ENCODE assay signal across 9 cellular contexts in genomic region chr3:183295211-183295610, GRCh38. TPM values are rescaled to one million over a fixed set of nuclear protein-coding genes. Genes with fewer than 3 reads are reported as not detected.
DNase-seq lines count a peak whose midpoint lies in the region; ATAC-seq and TF ChIP-seq lines count a peak whose summit lies in the region.
"Had no signal": no experiment of that assay in that cellular context is flagged by ENCODE, and none has a peak within 500 bp of the region (broad histone marks: within the 10 kb centered on the region; RNA-seq: fewer than 3 reads in every experiment).

No MANE protein-coding gene starts in this region.

- DNase-seq in H4 (ENCODE audit: low spot score) (peak; percentile 82), RPMI7951 (ENCODE audit: low read depth) (peak; percentile 79), fibroblast of gingiva (ENCODE audit: low read depth) (peak; percentile 93), sciatic nerve (ENCODE audit: low spot score) (no peak), GM10248 (ENCODE audit: extremely low spot score) (no peak)
- no peak for DNase-seq in stimulated activated CD4-positive, alpha-beta T cell treated with anti-CD3 and anti-CD28 coated beads, Interleukin-12 subunit alpha, Interleukin-12 subunit beta, amount 100 ng/mL, for 4 hours
- DNase-seq: activated CD4-positive, alpha-beta T cell treated with anti-CD3 and anti-CD28 coated beads, Interleukin-2, amount 10 ng/mL, durations not matched to agents 7 days and 5 days had no signal

- no peak for TF ChIP-seq CTCF in GM10248 (IDR thresholded peaks at IDR 0.05; ENCODE audit: control extremely low read depth, extremely low read depth, low read depth, missing control alignments)

- intact Hi-C loops in sciatic nerve (cut with DNase I): no loop called here

- CTCF ChIA-PET in GM10248 (lab: Yijun Ruan, JAX): no interaction called here

- POLR2A ChIA-PET in GM10248 (lab: Yijun Ruan, JAX): no interaction called here

- ATAC-seq in sciatic nerve (peak; percentile 85), GM19035 (IDR thresholded peaks at IDR 0.05; ENCODE audit: unreplicated experiment) (no peak), HG03025 (IDR thresholded peaks at IDR 0.05; ENCODE audit: low FRiP score, unreplicated experiment) (no peak)

RNA-seq across cellular contexts. Expression of gene B3GNT5, which starts 42.2 kb away (rescaled TPM):
- total RNA-seq in H4 (2014; rRNA removed; shearing (Covaris generic)): 6.4 and 14.7 TPM in 2 replicates
- total RNA-seq in RPMI7951 (2014; rRNA removed; shearing (Covaris generic)): 4.8 and 6.2 TPM in 2 replicates
- 30.3 TPM for total RNA-seq in sciatic nerve

Comparison
In these comparisons a context has a peak if more than half of its experiments do, and no peak if none do; other contexts are left out.
1. DNase-seq: peak in H4 (single experiment), RPMI7951 (single experiment) and fibroblast of gingiva (single experiment); none in sciatic nerve (single experiment), stimulated activated CD4-positive, alpha-beta T cell treated with anti-CD3 and anti-CD28 coated beads, Interleukin-12 subunit alpha, Interleukin-12 subunit beta, amount 100 ng/mL, for 4 hours (single experiment) and GM10248 (single experiment).